In the genomic region with DNA sequence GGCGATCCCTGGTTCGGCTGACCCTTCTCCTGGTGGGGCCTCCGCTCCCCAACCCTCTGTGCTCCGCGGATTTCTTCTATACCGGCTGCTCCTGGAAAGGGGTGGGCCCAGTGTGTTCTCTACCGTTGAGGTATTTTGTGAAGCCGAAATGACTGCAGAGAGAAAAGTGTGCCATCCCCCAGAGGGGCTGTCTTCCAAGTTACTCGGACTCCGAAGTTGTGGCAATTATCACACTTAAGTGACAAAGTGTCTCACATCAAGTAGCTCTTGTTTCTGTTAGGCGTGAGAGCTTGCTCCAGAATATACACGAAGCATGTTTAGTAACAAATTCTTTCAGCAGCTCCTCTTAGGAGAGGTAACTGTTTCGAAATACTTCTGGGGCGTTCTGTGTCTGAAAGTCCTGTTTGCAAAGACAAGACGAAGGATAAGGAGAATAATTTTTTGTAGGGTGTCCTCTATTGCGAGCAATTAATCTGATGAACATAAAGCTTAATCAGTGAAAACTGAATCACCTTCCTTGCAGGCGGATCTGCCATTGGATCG, we compare ENCODE assay signal across 2 cellular contexts.
TF ChIP-seq lines count a peak whose summit lies in the region.

No MANE protein-coding gene starts in this region.

TF ChIP-seq in SK-N-SH, 30 proteins besides CTCF, POLR2A, EP300 and RAD21 (continued from another document):
- TF ChIP-seq PBX3 (IDR thresholded peaks at IDR 0.05), result no peak
- TF ChIP-seq ELF1 (IDR thresholded peaks at IDR 0.05), result no peak
- TF ChIP-seq, protein P1, sequence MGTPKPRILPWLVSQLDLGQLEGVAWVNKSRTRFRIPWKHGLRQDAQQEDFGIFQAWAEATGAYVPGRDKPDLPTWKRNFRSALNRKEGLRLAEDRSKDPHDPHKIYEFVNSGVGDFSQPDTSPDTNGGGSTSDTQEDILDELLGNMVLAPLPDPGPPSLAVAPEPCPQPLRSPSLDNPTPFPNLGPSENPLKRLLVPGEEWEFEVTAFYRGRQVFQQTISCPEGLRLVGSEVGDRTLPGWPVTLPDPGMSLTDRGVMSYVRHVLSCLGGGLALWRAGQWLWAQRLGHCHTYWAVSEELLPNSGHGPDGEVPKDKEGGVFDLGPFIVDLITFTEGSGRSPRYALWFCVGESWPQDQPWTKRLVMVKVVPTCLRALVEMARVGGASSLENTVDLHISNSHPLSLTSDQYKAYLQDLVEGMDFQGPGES (IDR thresholded peaks at IDR 0.05; ENCODE audit: low read depth, low read length), result no peak
- TF ChIP-seq MXI1 (IDR thresholded peaks at IDR 0.05; ENCODE audit: low read depth, low read length), result no peak
- no peak for TF ChIP-seq TAF1 (IDR thresholded peaks at IDR 0.05; ENCODE audit: borderline replicate concordance, low read depth, low read length)
- no peak for TF ChIP-seq FOXJ3 (CRISPR knock-in tag; IDR thresholded peaks at IDR 0.05)
- no peak for TF ChIP-seq MEF2A (IDR thresholded peaks at IDR 0.05; ENCODE audit: borderline replicate concordance, low read depth)
- no peak for TF ChIP-seq GABPA (IDR thresholded peaks at IDR 0.05; ENCODE audit: low read depth)
- no peak for TF ChIP-seq SMC3 (IDR thresholded peaks at IDR 0.05; ENCODE audit: low read depth, low read length)
- TF ChIP-seq, protein P2, sequence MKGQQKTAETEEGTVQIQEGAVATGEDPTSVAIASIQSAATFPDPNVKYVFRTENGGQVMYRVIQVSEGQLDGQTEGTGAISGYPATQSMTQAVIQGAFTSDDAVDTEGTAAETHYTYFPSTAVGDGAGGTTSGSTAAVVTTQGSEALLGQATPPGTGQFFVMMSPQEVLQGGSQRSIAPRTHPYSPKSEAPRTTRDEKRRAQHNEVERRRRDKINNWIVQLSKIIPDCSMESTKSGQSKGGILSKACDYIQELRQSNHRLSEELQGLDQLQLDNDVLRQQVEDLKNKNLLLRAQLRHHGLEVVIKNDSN (IDR thresholded peaks at IDR 0.05; ENCODE audit: borderline replicate concordance, low read depth), result no peak
- TF ChIP-seq TEAD4 (IDR thresholded peaks at IDR 0.05; ENCODE audit: borderline replicate concordance, insufficient read depth), result no peak
- no peak for TF ChIP-seq POLR2AphosphoS5 (IDR thresholded peaks at IDR 0.05; ENCODE audit: low read depth, low read length)
- no peak for TF ChIP-seq NRF1 (IDR thresholded peaks at IDR 0.05; ENCODE audit: low read depth, low read length)
- TF ChIP-seq GATA2 (CRISPR knock-in tag; IDR thresholded peaks at IDR 0.05), result no peak
- no peak for TF ChIP-seq REST (IDR thresholded peaks at IDR 0.05; ENCODE audit: low read depth, low read length)

TF ChIP-seq in SK-N-SH treated with all-trans-retinoic acid at 6 μM for 48 hours, 23 proteins besides CTCF, POLR2A, EP300 and RAD21 (continued from another document):
- TF ChIP-seq, protein P3, sequence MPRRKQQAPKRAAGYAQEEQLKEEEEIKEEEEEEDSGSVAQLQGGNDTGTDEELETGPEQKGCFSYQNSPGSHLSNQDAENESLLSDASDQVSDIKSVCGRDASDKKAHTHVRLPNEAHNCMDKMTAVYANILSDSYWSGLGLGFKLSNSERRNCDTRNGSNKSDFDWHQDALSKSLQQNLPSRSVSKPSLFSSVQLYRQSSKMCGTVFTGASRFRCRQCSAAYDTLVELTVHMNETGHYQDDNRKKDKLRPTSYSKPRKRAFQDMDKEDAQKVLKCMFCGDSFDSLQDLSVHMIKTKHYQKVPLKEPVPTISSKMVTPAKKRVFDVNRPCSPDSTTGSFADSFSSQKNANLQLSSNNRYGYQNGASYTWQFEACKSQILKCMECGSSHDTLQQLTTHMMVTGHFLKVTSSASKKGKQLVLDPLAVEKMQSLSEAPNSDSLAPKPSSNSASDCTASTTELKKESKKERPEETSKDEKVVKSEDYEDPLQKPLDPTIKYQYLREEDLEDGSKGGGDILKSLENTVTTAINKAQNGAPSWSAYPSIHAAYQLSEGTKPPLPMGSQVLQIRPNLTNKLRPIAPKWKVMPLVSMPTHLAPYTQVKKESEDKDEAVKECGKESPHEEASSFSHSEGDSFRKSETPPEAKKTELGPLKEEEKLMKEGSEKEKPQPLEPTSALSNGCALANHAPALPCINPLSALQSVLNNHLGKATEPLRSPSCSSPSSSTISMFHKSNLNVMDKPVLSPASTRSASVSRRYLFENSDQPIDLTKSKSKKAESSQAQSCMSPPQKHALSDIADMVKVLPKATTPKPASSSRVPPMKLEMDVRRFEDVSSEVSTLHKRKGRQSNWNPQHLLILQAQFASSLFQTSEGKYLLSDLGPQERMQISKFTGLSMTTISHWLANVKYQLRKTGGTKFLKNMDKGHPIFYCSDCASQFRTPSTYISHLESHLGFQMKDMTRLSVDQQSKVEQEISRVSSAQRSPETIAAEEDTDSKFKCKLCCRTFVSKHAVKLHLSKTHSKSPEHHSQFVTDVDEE (CRISPR knock-in tag; IDR thresholded peaks at IDR 0.05), result no peak
- TF ChIP-seq ZFP3 (CRISPR knock-in tag; IDR thresholded peaks at IDR 0.05) (no peak), ESRRG (CRISPR knock-in tag; IDR thresholded peaks at IDR 0.05) (no peak), CREB5 (CRISPR knock-in tag; IDR thresholded peaks at IDR 0.05; ENCODE audit: low read depth) (no peak), TOX (CRISPR knock-in tag; IDR thresholded peaks at IDR 0.05; ENCODE audit: borderline replicate concordance) (no peak), ZNF565 (CRISPR knock-in tag; conservative IDR thresholded peaks at IDR 0.05; ENCODE audit: low read depth) (no peak), ARNTL (CRISPR knock-in tag; IDR thresholded peaks at IDR 0.05; ENCODE audit: borderline replicate concordance, low read depth) (no peak), RARB (CRISPR knock-in tag; IDR thresholded peaks at IDR 0.05) (no peak), CSDC2 (CRISPR knock-in tag; IDR thresholded peaks at IDR 0.05) (no peak), GLIS3 (CRISPR knock-in tag; IDR thresholded peaks at IDR 0.05) (no peak), TCF4 (CRISPR knock-in tag; IDR thresholded peaks at IDR 0.05; ENCODE audit: borderline replicate concordance) (no peak), ZFP30 (CRISPR knock-in tag; IDR thresholded peaks at IDR 0.05) (no peak)
- TF ChIP-seq, protein P4, sequence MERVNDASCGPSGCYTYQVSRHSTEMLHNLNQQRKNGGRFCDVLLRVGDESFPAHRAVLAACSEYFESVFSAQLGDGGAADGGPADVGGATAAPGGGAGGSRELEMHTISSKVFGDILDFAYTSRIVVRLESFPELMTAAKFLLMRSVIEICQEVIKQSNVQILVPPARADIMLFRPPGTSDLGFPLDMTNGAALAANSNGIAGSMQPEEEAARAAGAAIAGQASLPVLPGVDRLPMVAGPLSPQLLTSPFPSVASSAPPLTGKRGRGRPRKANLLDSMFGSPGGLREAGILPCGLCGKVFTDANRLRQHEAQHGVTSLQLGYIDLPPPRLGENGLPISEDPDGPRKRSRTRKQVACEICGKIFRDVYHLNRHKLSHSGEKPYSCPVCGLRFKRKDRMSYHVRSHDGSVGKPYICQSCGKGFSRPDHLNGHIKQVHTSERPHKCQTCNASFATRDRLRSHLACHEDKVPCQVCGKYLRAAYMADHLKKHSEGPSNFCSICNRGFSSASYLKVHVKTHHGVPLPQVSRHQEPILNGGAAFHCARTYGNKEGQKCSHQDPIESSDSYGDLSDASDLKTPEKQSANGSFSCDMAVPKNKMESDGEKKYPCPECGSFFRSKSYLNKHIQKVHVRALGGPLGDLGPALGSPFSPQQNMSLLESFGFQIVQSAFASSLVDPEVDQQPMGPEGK (CRISPR knock-in tag; IDR thresholded peaks at IDR 0.05; ENCODE audit: borderline replicate concordance), result no peak
